Comparison of ENCODE assay signal across 9 cellular contexts in genomic region chr1:190504539-190504938, GRCh38. TPM values are rescaled to one million over a fixed set of nuclear protein-coding genes. Genes with fewer than 3 reads are reported as not detected.
"Had no signal": no experiment of that assay in that cellular context is flagged by ENCODE, and none has a peak within 500 bp of the region (broad histone marks: within the 10 kb centered on the region; RNA-seq: fewer than 3 reads in every experiment).

No MANE protein-coding gene starts in this region.

RNA-seq across cellular contexts. Expression of gene BRINP3, which starts 26.9 kb away (rescaled TPM):
- total RNA-seq: OCI-LY7, PC-3, PC-9, Right ventricle myocardium inferior, RPMI7951, SJCRH30, SJSA1, T-cell had no signal
- polyA plus RNA-seq: SK-N-SH had no signal
